ENCODE assay signal across 31 cellular contexts in genomic region chr16:82523786-82524185, GRCh38.
"Had no signal": no experiment of that assay in that cellular context is flagged by ENCODE, and none has a peak within 500 bp of the region (broad histone marks: within the 10 kb centered on the region; RNA-seq: fewer than 3 reads in every experiment).

No MANE protein-coding gene starts in this region.

- H3K27me3 Mint-ChIP-seq: activated CD4-positive, alpha-beta T cell treated with anti-CD3 and anti-CD28 coated beads, Interleukin-2, amount 10 ng/mL, durations not matched to agents 7 days and 5 days; stimulated activated naive B cell treated with anti-CD40 and anti-IgM and Interleukin-4, amounts not matched to agents 10 μg/mL and 1 μg/mL and 100 μg/mL, for 72 hours had no signal

- H3K27ac ChIP-seq: breast epithelium, gastroesophageal sphincter, left ventricle myocardium inferior, suprapubic skin, tibial artery, upper lobe of right lung had no signal

- H3K9me3 ChIP-seq: breast epithelium, mucosa of descending colon, suprapubic skin, upper lobe of right lung had no signal

- FAIRE-seq: colon, small intestine had no signal

- H3K4me1 Mint-ChIP-seq: activated CD4-positive, alpha-beta memory T cell treated with anti-CD3 and anti-CD28 coated beads, Interleukin-2, amount 10 ng/mL, durations not matched to agents 7 days and 5 days; activated CD4-positive, alpha-beta T cell treated with anti-CD3 and anti-CD28 coated beads, Interleukin-2, amount 10 ng/mL, durations not matched to agents 7 days and 5 days; activated T-helper 17 cell treated with anti-CD3 and anti-CD28 coated beads, Interleukin-2, amount 50 U/mL, for 72 hours; central memory CD8-positive, alpha-beta T cell; stimulated activated naive B cell treated with anti-CD40 and anti-IgM and Interleukin-4, amounts not matched to agents 10 μg/mL and 1 μg/mL and 100 μg/mL, for 72 hours had no signal

- H3K36me3 ChIP-seq: breast epithelium, gastroesophageal sphincter, left ventricle myocardium inferior, suprapubic skin, tibial artery, upper lobe of right lung had no signal

- H3K4me3 Mint-ChIP-seq: activated CD4-positive, alpha-beta memory T cell treated with anti-CD3 and anti-CD28 coated beads, Interleukin-2, amount 10 ng/mL, durations not matched to agents 7 days and 5 days; activated CD4-positive, alpha-beta T cell treated with anti-CD3 and anti-CD28 coated beads, Interleukin-2, amount 10 ng/mL, durations not matched to agents 7 days and 5 days; activated T-cell treated with anti-CD3 and anti-CD28 coated beads, Interleukin-2, amount 50 U/mL, for 4 hours; activated T-helper 17 cell treated with anti-CD3 and anti-CD28 coated beads, Interleukin-2, amount 50 U/mL, for 72 hours; central memory CD8-positive, alpha-beta T cell; natural killer cell treated with Interleukin-12 subunit alpha and Interleukin-12 subunit beta and Interleukin-15 and Interleukin-18, amount 100 ng/mL, for 72 hours; stimulated activated naive B cell treated with anti-CD40 and anti-IgM and Interleukin-4, amounts not matched to agents 10 μg/mL and 1 μg/mL and 100 μg/mL, for 72 hours; WTC11 had no signal

- H3K4me1 ChIP-seq: breast epithelium, gastroesophageal sphincter, left ventricle myocardium inferior, suprapubic skin, upper lobe of right lung had no signal

- H3K4me3 ChIP-seq: breast epithelium, gastroesophageal sphincter, left ventricle myocardium inferior, lung, mucosa of descending colon, suprapubic skin, tibial artery, upper lobe of right lung had no signal

- H3K27ac Mint-ChIP-seq: activated CD4-positive, alpha-beta memory T cell treated with anti-CD3 and anti-CD28 coated beads, Interleukin-2, amount 10 ng/mL, durations not matched to agents 7 days and 5 days; activated CD4-positive, alpha-beta T cell treated with anti-CD3 and anti-CD28 coated beads, Interleukin-2, amount 10 ng/mL, durations not matched to agents 7 days and 5 days; activated T-helper 17 cell treated with anti-CD3 and anti-CD28 coated beads, Interleukin-2, amount 50 U/mL, for 72 hours; stimulated activated naive B cell treated with anti-CD40 and anti-IgM and Interleukin-4, amounts not matched to agents 10 μg/mL and 1 μg/mL and 100 μg/mL, for 72 hours; WTC11 had no signal

- H3K27me3 ChIP-seq: breast epithelium, gastroesophageal sphincter, suprapubic skin, tibial artery, upper lobe of right lung had no signal

- H3K9me3 Mint-ChIP-seq: activated CD4-positive, alpha-beta T cell treated with anti-CD3 and anti-CD28 coated beads, Interleukin-2, amount 10 ng/mL, durations not matched to agents 7 days and 5 days; natural killer cell treated with Interleukin-12 subunit alpha and Interleukin-12 subunit beta and Interleukin-15 and Interleukin-18, amount 100 ng/mL, for 72 hours had no signal

- ATAC-seq: activated T-cell treated with anti-CD3 and anti-CD28 coated beads, Interleukin-2, amount 50 U/mL, for 4 hours; activated T-helper 17 cell treated with anti-CD3 and anti-CD28 coated beads, Interleukin-2, amount 50 U/mL, for 72 hours; gastroesophageal sphincter; mucosa of descending colon; natural killer cell treated with Interleukin-12 subunit alpha and Interleukin-12 subunit beta and Interleukin-15 and Interleukin-18, amount 100 ng/mL, for 72 hours; sciatic nerve; stimulated activated naive B cell treated with anti-CD40 and anti-IgM and Interleukin-4, amounts not matched to agents 10 μg/mL and 1 μg/mL and 100 μg/mL, for 72 hours; upper lobe of right lung; WTC11 had no signal

- H3K36me3 Mint-ChIP-seq: natural killer cell treated with Interleukin-12 subunit alpha and Interleukin-12 subunit beta and Interleukin-15 and Interleukin-18, amount 100 ng/mL, for 72 hours; stimulated activated naive B cell treated with anti-CD40 and anti-IgM and Interleukin-4, amounts not matched to agents 10 μg/mL and 1 μg/mL and 100 μg/mL, for 72 hours; WTC11 had no signal

- DNase-seq: activated CD4-positive, alpha-beta memory T cell treated with anti-CD3 and anti-CD28 coated beads, Interleukin-2, amount 10 ng/mL, durations not matched to agents 7 days and 5 days; activated CD4-positive, alpha-beta T cell treated with anti-CD3 and anti-CD28 coated beads for 1 hour; activated CD4-positive, alpha-beta T cell treated with anti-CD3 and anti-CD28 coated beads, Interleukin-2, amount 10 ng/mL, durations not matched to agents 7 days and 5 days; activated gamma-delta T cell treated with Interleukin-2 at 50 U/mL for 16 hours; activated naive CD4-positive, alpha-beta T cell treated with anti-CD3 and anti-CD28 coated beads, Interleukin-2, amount 50 U/mL, for 16 hours; activated T-cell treated with anti-CD3 and anti-CD28 coated beads, Interleukin-2, amount 50 U/mL, for 4 hours; amniotic stem cell; dermis blood vessel endothelial cell; effector CD4-positive, alpha-beta T cell; erythroblast; head of caudate nucleus; hippocampal formation; left ventricle myocardium inferior; mucosa of descending colon; small intestine; stimulated activated CD4-positive, alpha-beta T cell treated with anti-CD3 and anti-CD28 coated beads, Interleukin-4, amount 100 ng/mL, for 4 hours; stimulated activated CD8-positive, alpha-beta memory T cell treated with anti-CD3 and anti-CD28 coated beads, Interleukin-4, amount 100 ng/mL, for 48 hours; stimulated activated naive B cell treated with anti-CD40 and anti-IgM and Interleukin-4, amounts not matched to agents 10 μg/mL and 1 μg/mL and 100 μg/mL, for 72 hours; T-helper 2 cell; tibial artery; upper lobe of right lung had no signal
